22 cellular contexts compared by ENCODE assay signal in genomic region chr20:43540673-43541060, GRCh38. TPM values are rescaled to one million over a fixed set of nuclear protein-coding genes. Genes with fewer than 3 reads are reported as not detected.
DNase-seq lines count a peak whose midpoint lies in the region; ATAC-seq and TF ChIP-seq lines count a peak whose summit lies in the region.
"Had no signal": no experiment of that assay in that cellular context is flagged by ENCODE, and none has a peak within 500 bp of the region (broad histone marks: within the 10 kb centered on the region; RNA-seq: fewer than 3 reads in every experiment).

No MANE protein-coding gene starts in this region.

- POLR2A ChIA-PET in PC-3 (lab: Charles Lee; ENCODE audit: unreplicated experiment), result interaction anchor here (0.6 kb wide), 1 partner anchor 134 kb away, joined by 3 read pairs; no protein-coding TSS in a partner anchor

- H3K27ac ChIP-seq in right cardiac atrium (ENCODE audit: low read length) (no peak overlapping the region), PC-3 (ENCODE audit: low read length) (peak overlapping the region; percentile 42), upper lobe of right lung (no peak overlapping the region)
- H3K27ac ChIP-seq: A549; BLaER1 treated with 17β-estradiol and CSF1 and Interleukin-3, amounts not matched to agents 10 nM and 100 nM had no signal

- H3K9me2 ChIP-seq in PC-3 (replicated peaks; ENCODE audit: low read length), result no peaks in the 10 kb centered on the region

- peak overlapping the region; percentile 37 for H3K4me2 ChIP-seq in PC-3 (ENCODE audit: low read length)
- H3K4me2 ChIP-seq: A549; BLaER1 treated with 17β-estradiol and CSF1 and Interleukin-3, amounts not matched to agents 10 nM and 100 nM had no signal

- no TSS peak for BruUV-seq in PC-3 (replicated peaks; lab: Mats Ljungman, UMichigan)

- no peak overlapping the region for H2AFZ ChIP-seq in PC-3 (ENCODE audit: low read length)

- DNase-seq in cardiac septum (ENCODE audit: low spot score) (peak; percentile 46), right cardiac atrium (no peak), PC-3 (no peak), left colon (no peak), upper lobe of right lung (peak; percentile 36)
- DNase-seq: 8988T; ACHN; AML-193; BE2C; CD4-positive, alpha-beta T cell; CD8-positive, alpha-beta memory T cell; DMS 273 treated with DMSO at 0.1 percent for 48 hours; DMS79; GDM1; GOT3 had no signal

- intact Hi-C loops in cardiac septum (cut with DNase I) (no loop called here), right cardiac atrium (cut with DNase I) (loop anchor here in 1 of 4 donors (5.0 kb wide), 1 partner anchor 542 kb away; no protein-coding TSS in a partner anchor), PC-3 (cut with micrococcal nuclease) (loop anchor here (1.0 kb wide), 1 partner anchor 50 kb away; the partner anchor contains the start of gene IFT52), left colon (cut with DNase I, micrococcal nuclease) (no loop called here), upper lobe of right lung (cut with DNase I) (no loop called here)

- H3K4me1 ChIP-seq in right cardiac atrium (ENCODE audit: control insufficient read depth, insufficient read depth, low read length) (no peaks in the 10 kb centered on the region), PC-3 (ENCODE audit: insufficient read depth, low read length) (peaks cover 24% of the 10 kb centered on the region), upper lobe of right lung (no peaks in the 10 kb centered on the region)
- H3K4me1 ChIP-seq: BE2C, HAP-1 had no signal

- H3K9me3 ChIP-seq in right cardiac atrium (ENCODE audit: control insufficient read depth, low read length) (no peaks in the 10 kb centered on the region), PC-3 (ENCODE audit: low read length) (no peaks in the 10 kb centered on the region), upper lobe of right lung (no peaks in the 10 kb centered on the region)
- H3K9me3 ChIP-seq: A549; BE2C; BLaER1 treated with 17β-estradiol and CSF1 and Interleukin-3, amounts not matched to agents 10 nM and 100 nM; HAP-1 had no signal

- H3K9ac ChIP-seq in PC-3 (ENCODE audit: low read length), result no peak overlapping the region
- H3K9ac ChIP-seq: BLaER1 treated with 17β-estradiol and CSF1 and Interleukin-3, amounts not matched to agents 10 nM and 100 nM had no signal

- H4K20me1 ChIP-seq in PC-3 (ENCODE audit: low read length), result peaks cover 3% of the 10 kb centered on the region; the same call in 1 of the 2 replicates
- H4K20me1 ChIP-seq: BLaER1 treated with 17β-estradiol and CSF1 and Interleukin-3, amounts not matched to agents 10 nM and 100 nM had no signal

- TF ChIP-seq CTCF in PC-3 (conservative IDR thresholded peaks at IDR 0.05; ENCODE audit: low read depth, low read length), result no peak
- no peak for TF ChIP-seq CTCF in upper lobe of right lung (IDR thresholded peaks at IDR 0.05)

- 88% methylated on average over 7 of the region's 7 CpGs for WGBS in right cardiac atrium

- ATAC-seq in right cardiac atrium (no peak), PC-3 (peak; percentile 2; the same call in 1 of the 2 replicates), left colon (peak; percentile 16), upper lobe of right lung (no peak), HG03460 (IDR thresholded peaks at IDR 0.05; ENCODE audit: unreplicated experiment) (no peak), GM21390 (IDR thresholded peaks at IDR 0.05; ENCODE audit: unreplicated experiment) (no peak)
- ATAC-seq: A549, GM12878 had no signal

- no peaks in the 10 kb centered on the region for H3K79me2 ChIP-seq in PC-3 (ENCODE audit: low read length)

- H3K36me3 ChIP-seq in PC-3 (ENCODE audit: low read depth, low read length) (peaks cover 3% of the 10 kb centered on the region; the same call in 1 of the 2 replicates), upper lobe of right lung (no peaks in the 10 kb centered on the region)
- H3K36me3 ChIP-seq: BE2C, HAP-1 had no signal

- no peaks in the 10 kb centered on the region for H3F3A ChIP-seq in PC-3 (ENCODE audit: low read length, unreplicated experiment)

- H3K4me3 ChIP-seq in right cardiac atrium (ENCODE audit: low read length), result no peak overlapping the region
- H3K4me3 ChIP-seq in PC-3 (ENCODE audit: low read length), result no peak overlapping the region
- no peak overlapping the region for H3K4me3 ChIP-seq in upper lobe of right lung
- H3K4me3 ChIP-seq: A549; BLaER1 treated with 17β-estradiol and CSF1 and Interleukin-3, amounts not matched to agents 10 nM and 100 nM; GM12878; HAP-1 had no signal

- H3K27me3 ChIP-seq in right cardiac atrium (ENCODE audit: control insufficient read depth, insufficient read depth), result no peaks in the 10 kb centered on the region
- H3K27me3 ChIP-seq in PC-3 (ENCODE audit: low read length), result no peaks in the 10 kb centered on the region
- H3K27me3 ChIP-seq in upper lobe of right lung, result no peaks in the 10 kb centered on the region
- H3K27me3 ChIP-seq: BE2C; BLaER1 treated with 17β-estradiol and CSF1 and Interleukin-3, amounts not matched to agents 10 nM and 100 nM had no signal

- CTCF ChIA-PET in PC-3 (lab: Charles Lee), result no interaction called here

RNA-seq across cellular contexts. Expression of gene SGK2, which starts 18.2 kb away (rescaled TPM):
- total RNA-seq in cardiac septum, result 0.70 TPM
- 1 to 10 TPM in 1 of 4 donors, under 1 TPM in 2, not detected in 1; 0.21 to 2.9 (median 0.23) TPM for total RNA-seq in right cardiac atrium
- polyA plus RNA-seq in right cardiac atrium, result 3.6 TPM
- 3.0 and 6.6 TPM in 2 replicates for total RNA-seq in PC-3 (2014; rRNA removed)
- 100 to 1,000 TPM; 125 to 135 TPM for total RNA-seq in left colon
- total RNA-seq in upper lobe of right lung, result 1.7 TPM
- polyA plus RNA-seq: CD14-positive monocyte; CD8-positive, alpha-beta memory T cell had no signal

RNA-seq across cellular contexts. Expression of gene L3MBTL1, which starts 33.2 kb away (rescaled TPM):
- total RNA-seq in cardiac septum, result 7.9 TPM
- 1 to 10 TPM; 5.0 to 6.1 (median 6.1) TPM for total RNA-seq in right cardiac atrium
- polyA plus RNA-seq in right cardiac atrium, result 4.4 TPM
- 9.9 and 20.7 TPM in 2 replicates for total RNA-seq in PC-3 (2014; rRNA removed)
- total RNA-seq in left colon, result 10 to 100 TPM in 1 of 2 donors, 1 to 10 TPM in 1; 7.6 to 11.5 TPM
- total RNA-seq in upper lobe of right lung, result 12.9 TPM

RNA-seq across cellular contexts. Expression of gene IFT52, which starts 50.1 kb away (rescaled TPM):
- 10.2 TPM for total RNA-seq in cardiac septum
- 10 to 100 TPM in 3 of 4 donors, 1 to 10 TPM in 1; 9.6 to 14.1 (median 11.4) TPM for total RNA-seq in right cardiac atrium
- polyA plus RNA-seq in right cardiac atrium, result 8.1 TPM
- 22.9 and 23.0 TPM in 2 replicates for total RNA-seq in PC-3 (2014; rRNA removed)
- total RNA-seq in left colon, result 10 to 100 TPM; 19.2 to 24.8 TPM
- 20.4 TPM for total RNA-seq in upper lobe of right lung

Comparison
In these comparisons a context has a peak if more than half of its experiments do, and no peak if none do; other contexts are left out.
1. DNase-seq: peak in cardiac septum (single experiment) and upper lobe of right lung (single experiment); none in right cardiac atrium (0 of 3), PC-3 (single experiment) and left colon (0 of 2).
2. ATAC-seq: peak in PC-3 (single experiment) and left colon (single experiment); none in right cardiac atrium (0 of 2), upper lobe of right lung (single experiment), HG03460 (single experiment) and GM21390 (single experiment).
3. RNA of gene SGK2, which starts 18.2 kb away (total RNA-seq): 125 to 135 TPM in left colon; 3.0 to 6.6 TPM in PC-3, 1.7 TPM in upper lobe of right lung (single experiment), 0.70 TPM in cardiac septum (single experiment) and 0.21 to 2.9 TPM in right cardiac atrium; every median in the first group is over 10 times any median in the second.